ENCODE assay signal across 20 cellular contexts in the genomic region with DNA sequence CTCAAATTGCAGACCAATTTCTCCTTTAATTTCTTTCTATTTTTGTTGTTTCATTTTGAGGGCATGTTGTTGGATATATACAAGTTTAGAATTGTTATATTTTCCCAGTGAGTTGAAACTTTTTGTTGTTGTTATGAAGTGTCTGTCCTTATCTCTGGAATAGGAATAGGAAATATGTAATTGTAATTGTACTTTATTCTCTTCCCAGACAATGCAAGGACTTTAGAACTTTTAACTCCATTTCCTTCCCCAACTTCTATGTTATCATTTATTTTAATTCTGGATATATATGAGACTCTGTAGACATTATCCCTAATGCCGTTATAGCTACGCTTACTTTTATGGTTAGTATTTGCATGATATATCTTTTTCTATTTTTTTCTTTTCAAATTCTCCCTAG. TPM values are rescaled to one million over a fixed set of nuclear protein-coding genes. Genes with fewer than 3 reads are reported as not detected.
A peak's percentile ranks its signal among the peaks of the same experiment; 100 is the strongest.
DNase-seq lines count a peak whose midpoint lies in the region; ATAC-seq and TF ChIP-seq lines count a peak whose summit lies in the region.
"Had no signal": no experiment of that assay in that cellular context is flagged by ENCODE, and none has a peak within 500 bp of the region (broad histone marks: within the 10 kb centered on the region; RNA-seq: fewer than 3 reads in every experiment).

No MANE protein-coding gene starts in this region.

- no peak for ATAC-seq in activated T-cell treated with anti-CD3 and anti-CD28 coated beads, Interleukin-2, amount 50 U/mL, for 72 hours (replicated peaks in 1 of 2)
- ATAC-seq: A549 had no signal

- no peak overlapping the region for H3K4me3 Mint-ChIP-seq in activated T-cell treated with anti-CD3 and anti-CD28 coated beads, Interleukin-2, amount 50 U/mL, for 72 hours
- H3K4me3 Mint-ChIP-seq in activated T-cell treated with anti-CD3 and anti-CD28 coated beads, Interleukin-2, amount 50 U/mL, for 24 hours = no peak overlapping the region
- H3K4me3 Mint-ChIP-seq: CD14-positive monocyte; CD4-positive, alpha-beta T cell; CD8-positive, alpha-beta memory T cell had no signal

- H3K9me3 Mint-ChIP-seq in activated T-cell treated with anti-CD3 and anti-CD28 coated beads, Interleukin-2, amount 50 U/mL, for 72 hours = no peaks in the 10 kb centered on the region
- no peaks in the 10 kb centered on the region for H3K9me3 Mint-ChIP-seq in activated T-cell treated with anti-CD3 and anti-CD28 coated beads, Interleukin-2, amount 50 U/mL, for 24 hours
- H3K9me3 Mint-ChIP-seq: CD4-positive, alpha-beta T cell; CD8-positive, alpha-beta memory T cell had no signal

- H3K36me3 Mint-ChIP-seq in activated T-cell treated with anti-CD3 and anti-CD28 coated beads, Interleukin-2, amount 50 U/mL, for 72 hours (ENCODE audit: insufficient read depth in 2 of 2) = peaks cover 4 to 13% of the 10 kb centered on the region in 2 donors
- H3K36me3 Mint-ChIP-seq in activated T-cell treated with anti-CD3 and anti-CD28 coated beads, Interleukin-2, amount 50 U/mL, for 24 hours (ENCODE audit: low read depth) = peaks cover 37% of the 10 kb centered on the region

- peak overlapping the region; percentile 64 for H3K27ac Mint-ChIP-seq in activated T-cell treated with anti-CD3 and anti-CD28 coated beads, Interleukin-2, amount 50 U/mL, for 72 hours
- no peak overlapping the region for H3K27ac Mint-ChIP-seq in activated T-cell treated with anti-CD3 and anti-CD28 coated beads, Interleukin-2, amount 50 U/mL, for 24 hours
- H3K27ac Mint-ChIP-seq: CD4-positive, alpha-beta T cell had no signal

- H3K27me3 Mint-ChIP-seq in activated T-cell treated with anti-CD3 and anti-CD28 coated beads, Interleukin-2, amount 50 U/mL, for 72 hours (ENCODE audit: low read depth) = no peaks in the 10 kb centered on the region
- H3K27me3 Mint-ChIP-seq in activated T-cell treated with anti-CD3 and anti-CD28 coated beads, Interleukin-2, amount 50 U/mL, for 24 hours = no peaks in the 10 kb centered on the region
- H3K27me3 Mint-ChIP-seq: CD4-positive, alpha-beta T cell had no signal

- H3K4me1 Mint-ChIP-seq in activated T-cell treated with anti-CD3 and anti-CD28 coated beads, Interleukin-2, amount 50 U/mL, for 72 hours (ENCODE audit: low read depth) = peaks cover 2% of the 10 kb centered on the region
- H3K4me1 Mint-ChIP-seq in activated T-cell treated with anti-CD3 and anti-CD28 coated beads, Interleukin-2, amount 50 U/mL, for 24 hours (ENCODE audit: low read depth) = peaks cover 2% of the 10 kb centered on the region

- no peaks in the 10 kb centered on the region for H3K27me3 ChIP-seq in HL-60 (ENCODE audit: insufficient read depth, poor library complexity, severe bottlenecking)
- H3K27me3 ChIP-seq: BE2C; BLaER1 treated with 17β-estradiol and CSF1 and Interleukin-3, amounts not matched to agents 10 nM and 100 nM had no signal

- DNase-seq in activated T-cell treated with anti-CD3 and anti-CD28 coated beads, Interleukin-2, amount 50 U/mL, for 72 hours = no peak
- no peak for DNase-seq in activated T-cell treated with anti-CD3 and anti-CD28 coated beads, Interleukin-2, amount 50 U/mL, for 24 hours
- no peak for DNase-seq in HL-60 (ENCODE audit: low read depth in 1 of 2, low spot score in 1 of 2)
- no peak for DNase-seq in epithelial cell of prostate (ENCODE audit: low read depth, low spot score)
- DNase-seq in inferior parietal cortex (ENCODE audit: extremely low spot score) = no peak
- no peak for DNase-seq in cerebellum (ENCODE audit: low spot score)
- DNase-seq in iPS-NIHi11 (ENCODE audit: low spot score) = no peak
- DNase-seq: ACHN; AML-193; BE2C; CD4-positive, alpha-beta T cell; CD8-positive, alpha-beta memory T cell; DMS153; DND-41; H7; HCEC 1CT had no signal

- no peak overlapping the region for H3K4me3 ChIP-seq in HL-60 (replicated peaks; ENCODE audit: insufficient read depth, low read length)
- H3K4me3 ChIP-seq: A549; BLaER1 treated with 17β-estradiol and CSF1 and Interleukin-3, amounts not matched to agents 10 nM and 100 nM had no signal

- H3K27ac ChIP-seq in HL-60 (replicated peaks) = peak overlapping the region; percentile 15; the same call in 1 of the 2 replicates
- peak overlapping the region; percentile 51 for H3K27ac ChIP-seq in epithelial cell of prostate
- H3K27ac ChIP-seq: 22Rv1; A549; BLaER1 treated with 17β-estradiol and CSF1 and Interleukin-3, amounts not matched to agents 10 nM and 100 nM had no signal

- TF ChIP-seq CTCF in HL-60 (IDR thresholded peaks at IDR 0.05; ENCODE audit: insufficient read depth, low read length) = no peak

RNA-seq across cellular contexts. Expression of gene SERPINB1, which starts 12.4 kb away (rescaled TPM):
- 100 to 1,000 TPM; 131 to 203 TPM for total RNA-seq in activated T-cell treated with anti-CD3 and anti-CD28 coated beads, Interleukin-2, amount 50 U/mL, for 72 hours
- 2.9 TPM for total RNA-seq in cerebellum

Comparison
In these comparisons a context has a peak if more than half of its experiments do, and no peak if none do; other contexts are left out.
1. RNA of gene SERPINB1, which starts 12.4 kb away (total RNA-seq): 131 to 203 TPM in activated T-cell treated with anti-CD3 and anti-CD28 coated beads, Interleukin-2, amount 50 U/mL, for 72 hours; 2.9 TPM in cerebellum (single experiment); every median in the first group is over 10 times any median in the second.